In the genomic region with DNA sequence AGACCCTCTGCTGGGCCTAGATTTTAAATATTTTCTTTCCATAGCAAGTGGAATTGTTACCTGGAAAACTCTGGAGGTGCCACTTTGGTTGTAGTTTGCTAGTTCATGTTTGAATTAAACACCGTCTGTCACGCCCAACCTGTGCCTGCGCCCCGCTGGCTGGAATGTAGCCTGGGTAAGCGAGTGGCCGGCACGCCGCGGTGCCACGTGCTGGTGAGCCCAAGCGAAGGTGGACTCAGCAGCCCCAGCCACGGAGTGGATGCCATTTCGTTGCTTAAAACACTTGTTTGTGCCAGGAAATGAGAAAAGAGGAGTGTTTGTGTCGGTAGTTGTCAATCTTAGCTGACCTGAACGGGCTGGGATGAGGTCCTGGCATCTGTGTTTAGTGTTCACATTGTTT, we compare ENCODE assay signal across 12 cellular contexts. TPM values are rescaled to one million over a fixed set of nuclear protein-coding genes. Genes with fewer than 3 reads are reported as not detected.
A peak's percentile ranks its signal among the peaks of the same experiment; 100 is the strongest.
DNase-seq lines count a peak whose midpoint lies in the region; ATAC-seq lines count a peak whose summit lies in the region.
"Had no signal": no experiment of that assay in that cellular context is flagged by ENCODE, and none has a peak within 500 bp of the region (broad histone marks: within the 10 kb centered on the region; RNA-seq: fewer than 3 reads in every experiment).

No MANE protein-coding gene starts in this region.

- intact Hi-C loops in left ventricle myocardium superior (cut with micrococcal nuclease): loop anchor here (10.0 kb wide), 2 partner anchors 54 to 94 kb away; no protein-coding TSS in a partner anchor
- intact Hi-C loops in cardiac septum (cut with DNase I): loop anchor here (10.0 kb wide), 1 partner anchor 554 kb away; no protein-coding TSS in a partner anchor

- peaks cover 25% of the 10 kb centered on the region for H3K4me1 Mint-ChIP-seq in activated CD8-positive, alpha-beta T cell treated with anti-CD3 and anti-CD28 coated beads, Interleukin-2, amount 10 ng/mL, durations not matched to agents 7 days and 5 days (ENCODE audit: low read depth)

- ATAC-seq in left ventricle myocardium superior (no peak), left lobe of liver (peak; percentile 47), GM21825 (IDR thresholded peaks at IDR 0.05; ENCODE audit: unreplicated experiment) (no peak)
- no peak for ATAC-seq in activated CD8-positive, alpha-beta T cell treated with anti-CD3 and anti-CD28 coated beads, Interleukin-2, amount 10 ng/mL, durations not matched to agents 7 days and 5 days

- H3K27ac Mint-ChIP-seq in activated CD8-positive, alpha-beta T cell treated with anti-CD3 and anti-CD28 coated beads, Interleukin-2, amount 10 ng/mL, durations not matched to agents 7 days and 5 days: peak overlapping the region; percentile 63

- H3K9me3 Mint-ChIP-seq in activated CD8-positive, alpha-beta T cell treated with anti-CD3 and anti-CD28 coated beads, Interleukin-2, amount 10 ng/mL, durations not matched to agents 7 days and 5 days (ENCODE audit: insufficient read depth): no peaks in the 10 kb centered on the region

- DNase-seq in left ventricle myocardium superior (peak; percentile 32), cardiac septum (ENCODE audit: low spot score) (no peak), left lobe of liver (ENCODE audit: low spot score) (peak; percentile 92), NK-92 (lab: John Stamatoyannopoulos, UW; ENCODE audit: unreplicated experiment) (no peak), NCI-H187 (lab: John Stamatoyannopoulos, UW) (no peak), EL (no peak)
- no peak for DNase-seq in activated CD8-positive, alpha-beta T cell treated with anti-CD3 and anti-CD28 coated beads, Interleukin-2, amount 10 ng/mL, durations not matched to agents 7 days and 5 days
- DNase-seq: activated naive CD4-positive, alpha-beta T cell; effector memory CD4-positive, alpha-beta T cell; retina had no signal

- CTCF ChIA-PET in activated CD8-positive, alpha-beta T cell treated with anti-CD3 and anti-CD28 coated beads, Interleukin-2, amount 10 ng/mL, durations not matched to agents 7 days and 5 days (lab: Charles Lee): no interaction called here

- POLR2A ChIA-PET in activated CD8-positive, alpha-beta T cell treated with anti-CD3 and anti-CD28 coated beads, Interleukin-2, amount 10 ng/mL, durations not matched to agents 7 days and 5 days (lab: Charles Lee): interaction anchor here (0.9 kb wide), 1 partner anchor 96 kb away, joined by 3 read pairs; the partner anchor contains the start of gene COX19

- peak overlapping the region; percentile 23 for H3K4me3 Mint-ChIP-seq in activated CD8-positive, alpha-beta T cell treated with anti-CD3 and anti-CD28 coated beads, Interleukin-2, amount 10 ng/mL, durations not matched to agents 7 days and 5 days
- H3K4me3 Mint-ChIP-seq: CD14-positive monocyte had no signal

- H3K27me3 Mint-ChIP-seq in activated CD8-positive, alpha-beta T cell treated with anti-CD3 and anti-CD28 coated beads, Interleukin-2, amount 10 ng/mL, durations not matched to agents 7 days and 5 days (ENCODE audit: low read depth): no peaks in the 10 kb centered on the region

- peaks cover 14% of the 10 kb centered on the region for H3K36me3 Mint-ChIP-seq in activated CD8-positive, alpha-beta T cell treated with anti-CD3 and anti-CD28 coated beads, Interleukin-2, amount 10 ng/mL, durations not matched to agents 7 days and 5 days (ENCODE audit: low read depth)

RNA-seq across cellular contexts. Expression of gene GET4, which starts 2.7 kb away (rescaled TPM):
- 20.6 TPM for total RNA-seq in left ventricle myocardium superior
- total RNA-seq in cardiac septum: 21.3 TPM
- 10 to 100 TPM; 32.2 to 38.3 TPM for total RNA-seq in activated CD8-positive, alpha-beta T cell treated with anti-CD3 and anti-CD28 coated beads, Interleukin-2, amount 10 ng/mL, durations not matched to agents 7 days and 5 days
- 38.2 TPM for total RNA-seq in left lobe of liver

RNA-seq across cellular contexts. Expression of gene SUN1, which starts 46.8 kb away (rescaled TPM):
- total RNA-seq in left ventricle myocardium superior (186 TPM), cardiac septum (153 TPM), left lobe of liver (41.5 TPM)
- total RNA-seq in activated CD8-positive, alpha-beta T cell treated with anti-CD3 and anti-CD28 coated beads, Interleukin-2, amount 10 ng/mL, durations not matched to agents 7 days and 5 days: 10 to 100 TPM; 38.4 to 39.7 TPM

Comparison
In these comparisons a context has a peak if more than half of its experiments do, and no peak if none do; other contexts are left out.
1. DNase-seq: peak in left ventricle myocardium superior (single experiment) and left lobe of liver (single experiment); none in cardiac septum (single experiment), activated CD8-positive, alpha-beta T cell treated with anti-CD3 and anti-CD28 coated beads, Interleukin-2, amount 10 ng/mL, durations not matched to agents 7 days and 5 days (single experiment), NK-92 (single experiment), NCI-H187 (0 of 2) and EL (single experiment).